ENCODE assay signal across 26 cellular contexts in the genomic region with DNA sequence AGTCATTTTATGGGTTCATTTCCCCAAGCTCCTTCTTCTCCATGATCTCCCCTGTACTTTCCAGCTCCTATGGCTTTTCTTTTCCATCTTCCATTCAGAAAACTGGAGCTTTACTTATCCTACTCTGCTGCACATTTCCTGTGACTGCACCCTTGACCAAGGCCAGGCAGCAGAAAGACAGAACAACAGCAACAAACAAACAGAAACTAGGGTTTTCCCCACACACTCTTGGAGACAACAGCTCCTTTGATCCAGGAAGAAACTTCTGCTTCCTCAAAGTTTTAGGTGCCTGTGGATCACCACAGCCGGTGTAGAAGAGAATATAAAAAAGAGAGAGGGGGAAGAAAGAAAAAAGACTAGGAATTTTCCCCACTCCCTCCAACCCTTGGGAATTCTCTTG.
"Had no signal": no experiment of that assay in that cellular context is flagged by ENCODE, and none has a peak within 500 bp of the region (broad histone marks: within the 10 kb centered on the region; RNA-seq: fewer than 3 reads in every experiment).

No MANE protein-coding gene starts in this region.

- DNase-seq: dorsolateral prefrontal cortex; effector CD4-positive, alpha-beta T cell; gastrocnemius medialis; head of caudate nucleus; kidney; left cardiac atrium; left lung; mesendoderm; midbrain; naive thymus-derived CD4-positive, alpha-beta T cell; stimulated activated CD4-positive, alpha-beta T cell treated with anti-CD3 and anti-CD28 coated beads, Interleukin-12 subunit alpha, Interleukin-12 subunit beta, amount 100 ng/mL, for 4 hours; stimulated activated CD4-positive, alpha-beta T cell treated with anti-CD3 and anti-CD28 coated beads, Interleukin-1b, Interleukin-23, amount 100 ng/mL, for 48 hours; stimulated activated CD4-positive, alpha-beta T cell treated with anti-CD3 and anti-CD28 coated beads, Interleukin-4, amount 100 ng/mL, for 1 hour; stimulated activated CD8-positive, alpha-beta memory T cell treated with anti-CD3 and anti-CD28 coated beads, Interleukin-4, amount 100 ng/mL, for 48 hours; stimulated activated naive CD4-positive, alpha-beta T cell; stomach; thyroid gland; trophoblast cell had no signal

- H3K79me2 ChIP-seq: parathyroid adenoma had no signal

- H3K4me2 ChIP-seq: smooth muscle cell had no signal

- H3K27me3 ChIP-seq: gastrocnemius medialis, left lung, neutrophil, stomach, thyroid gland, vagina had no signal

- H2AFZ ChIP-seq: parathyroid adenoma had no signal

- H3K27ac Mint-ChIP-seq: nephron, progenitor cell of endocrine pancreas had no signal

- H3K9me3 ChIP-seq: gastrocnemius medialis, left lung, neutrophil, stomach, thyroid gland, vagina had no signal

- FAIRE-seq: colon, kidney had no signal

- H3K4me3 Mint-ChIP-seq: naive thymus-derived CD4-positive, alpha-beta T cell; nephron had no signal

- H3K27ac ChIP-seq: dorsolateral prefrontal cortex, gastrocnemius medialis, left lung, neutrophil, parathyroid adenoma, stomach, thyroid gland, vagina had no signal

- ATAC-seq: gastrocnemius medialis; left cardiac atrium; left lung; naive thymus-derived CD4-positive, alpha-beta T cell; sciatic nerve had no signal

- H3K4me3 ChIP-seq: dorsolateral prefrontal cortex, gastrocnemius medialis, left lung, smooth muscle cell, stomach, thyroid gland, vagina had no signal

- H3K27me3 Mint-ChIP-seq: progenitor cell of endocrine pancreas had no signal

- H3K4me1 Mint-ChIP-seq: nephron had no signal

- H3K9ac ChIP-seq: parathyroid adenoma had no signal

- H3K4me1 ChIP-seq: gastrocnemius medialis, left lung, parathyroid adenoma, stomach, vagina had no signal

- H3K36me3 ChIP-seq: gastrocnemius medialis, left lung, neutrophil, stomach, thyroid gland, vagina had no signal
